15 cellular contexts compared by ENCODE assay signal in genomic region chr7:44958645-44959344, GRCh38.
DNase-seq lines count a peak whose midpoint lies in the region; ATAC-seq and TF ChIP-seq lines count a peak whose summit lies in the region.
"Had no signal": no experiment of that assay in that cellular context is flagged by ENCODE, and none has a peak within 500 bp of the region (broad histone marks: within the 10 kb centered on the region; RNA-seq: fewer than 3 reads in every experiment).

No MANE protein-coding gene starts in this region.

- H3K4me3 Mint-ChIP-seq in activated naive CD4-positive, alpha-beta T cell treated with anti-CD3 and anti-CD28 coated beads, Interleukin-2, amount 50 U/mL, for 24 hours, result no peak overlapping the region
- H3K4me3 Mint-ChIP-seq in central memory CD8-positive, alpha-beta T cell, result no peak overlapping the region
- no peak overlapping the region for H3K4me3 Mint-ChIP-seq in stimulated activated naive CD8-positive, alpha-beta T cell treated with anti-CD3 and anti-CD28 coated beads, Interleukin-15, amount 100 ng/mL, for 72 hours
- H3K4me3 Mint-ChIP-seq: activated CD4-positive, alpha-beta T cell treated with anti-CD3 and anti-CD28 coated beads, Interleukin-2, amount 10 ng/mL, durations not matched to agents 7 days and 5 days; mesothelial cell of epicardium had no signal

- no peak for TF ChIP-seq CTCF in NB4 (IDR thresholded peaks at IDR 0.05; ENCODE audit: low read depth, low read length)

- H3K4me3 ChIP-seq in NB4 (ENCODE audit: low read depth, low read length), result no peak overlapping the region
- H3K4me3 ChIP-seq: pancreas had no signal

- ATAC-seq in central memory CD8-positive, alpha-beta T cell (replicated peaks; ENCODE audit: extremely low read depth, poor library complexity, severe bottlenecking), result no peak
- ATAC-seq in stimulated activated naive CD8-positive, alpha-beta T cell treated with anti-CD3 and anti-CD28 coated beads, Interleukin-15, amount 100 ng/mL, for 72 hours, result no peak
- ATAC-seq: pancreas had no signal

- no peaks in the 10 kb centered on the region for H3K36me3 Mint-ChIP-seq in activated naive CD4-positive, alpha-beta T cell treated with anti-CD3 and anti-CD28 coated beads, Interleukin-2, amount 50 U/mL, for 24 hours
- H3K36me3 Mint-ChIP-seq in central memory CD8-positive, alpha-beta T cell (ENCODE audit: insufficient read depth), result peaks cover 25% of the 10 kb centered on the region
- H3K36me3 Mint-ChIP-seq: mesothelial cell of epicardium had no signal

- no peaks in the 10 kb centered on the region for H3K9me3 Mint-ChIP-seq in activated naive CD4-positive, alpha-beta T cell treated with anti-CD3 and anti-CD28 coated beads, Interleukin-2, amount 50 U/mL, for 24 hours
- no peaks in the 10 kb centered on the region for H3K9me3 Mint-ChIP-seq in central memory CD8-positive, alpha-beta T cell
- no peaks in the 10 kb centered on the region for H3K9me3 Mint-ChIP-seq in stimulated activated naive CD8-positive, alpha-beta T cell treated with anti-CD3 and anti-CD28 coated beads, Interleukin-15, amount 100 ng/mL, for 72 hours
- H3K9me3 Mint-ChIP-seq: activated CD4-positive, alpha-beta T cell treated with anti-CD3 and anti-CD28 coated beads, Interleukin-2, amount 10 ng/mL, durations not matched to agents 7 days and 5 days; mesothelial cell of epicardium had no signal

- H3K27me3 Mint-ChIP-seq in activated naive CD4-positive, alpha-beta T cell treated with anti-CD3 and anti-CD28 coated beads, Interleukin-2, amount 50 U/mL, for 24 hours, result no peaks in the 10 kb centered on the region
- no peaks in the 10 kb centered on the region for H3K27me3 Mint-ChIP-seq in central memory CD8-positive, alpha-beta T cell
- peaks cover 7% of the 10 kb centered on the region for H3K27me3 Mint-ChIP-seq in stimulated activated naive CD8-positive, alpha-beta T cell treated with anti-CD3 and anti-CD28 coated beads, Interleukin-15, amount 100 ng/mL, for 72 hours

- no peak for DNase-seq in activated naive CD4-positive, alpha-beta T cell (lab: John Stamatoyannopoulos, UW)
- DNase-seq in NB4 (ENCODE audit: low read depth), result peak; percentile 30
- no peak for DNase-seq in central memory CD8-positive, alpha-beta T cell (ENCODE audit: low spot score in 2 of 2)
- no peak for DNase-seq in stimulated activated naive CD8-positive, alpha-beta T cell treated with anti-CD3 and anti-CD28 coated beads, Interleukin-15, amount 100 ng/mL, for 72 hours
- no peak for DNase-seq in superior temporal gyrus (ENCODE audit: extremely low spot score)
- no peak for DNase-seq in NAMALWA (ENCODE audit: low spot score)
- no peak for DNase-seq in stimulated activated CD4-positive, alpha-beta T cell treated with anti-CD3 and anti-CD28 coated beads, Interleukin-4, amount 100 ng/mL, for 4 hours
- DNase-seq: DMS 273 treated with DMSO at 0.1 percent for 48 hours, KG1, NCI-H187 treated with DMSO at 0.1 percent for 48 hours, pancreas, substantia nigra had no signal

- H3K4me1 Mint-ChIP-seq in activated naive CD4-positive, alpha-beta T cell treated with anti-CD3 and anti-CD28 coated beads, Interleukin-2, amount 50 U/mL, for 24 hours, result peaks cover 28% of the 10 kb centered on the region
- H3K4me1 Mint-ChIP-seq in central memory CD8-positive, alpha-beta T cell, result peaks cover 22% of the 10 kb centered on the region
- H3K4me1 Mint-ChIP-seq in stimulated activated naive CD8-positive, alpha-beta T cell treated with anti-CD3 and anti-CD28 coated beads, Interleukin-15, amount 100 ng/mL, for 72 hours, result peaks cover 38% of the 10 kb centered on the region
- H3K4me1 Mint-ChIP-seq: mesothelial cell of epicardium had no signal

- no peak for TF ChIP-seq POLR2A in NB4 (IDR thresholded peaks at IDR 0.05; ENCODE audit: extremely low read depth, insufficient read length)

- H3K27ac Mint-ChIP-seq in activated naive CD4-positive, alpha-beta T cell treated with anti-CD3 and anti-CD28 coated beads, Interleukin-2, amount 50 U/mL, for 24 hours, result peak overlapping the region; percentile 79
- H3K27ac Mint-ChIP-seq in central memory CD8-positive, alpha-beta T cell (ENCODE audit: low read depth), result peak overlapping the region; percentile 96
- H3K27ac Mint-ChIP-seq in stimulated activated naive CD8-positive, alpha-beta T cell treated with anti-CD3 and anti-CD28 coated beads, Interleukin-15, amount 100 ng/mL, for 72 hours, result peak overlapping the region; percentile 92 to 93
- H3K27ac Mint-ChIP-seq: mesothelial cell of epicardium had no signal
